In genomic region chr2:23843051-23843976, GRCh38 we compare ENCODE assay signal across 1 cellular context.
TF ChIP-seq lines count a peak whose summit lies in the region.

No MANE protein-coding gene starts in this region.

TF ChIP-seq in K562, 482 proteins besides CTCF, POLR2A, EP300 and RAD21 (continued from another document):
- TF ChIP-seq, protein P1, sequence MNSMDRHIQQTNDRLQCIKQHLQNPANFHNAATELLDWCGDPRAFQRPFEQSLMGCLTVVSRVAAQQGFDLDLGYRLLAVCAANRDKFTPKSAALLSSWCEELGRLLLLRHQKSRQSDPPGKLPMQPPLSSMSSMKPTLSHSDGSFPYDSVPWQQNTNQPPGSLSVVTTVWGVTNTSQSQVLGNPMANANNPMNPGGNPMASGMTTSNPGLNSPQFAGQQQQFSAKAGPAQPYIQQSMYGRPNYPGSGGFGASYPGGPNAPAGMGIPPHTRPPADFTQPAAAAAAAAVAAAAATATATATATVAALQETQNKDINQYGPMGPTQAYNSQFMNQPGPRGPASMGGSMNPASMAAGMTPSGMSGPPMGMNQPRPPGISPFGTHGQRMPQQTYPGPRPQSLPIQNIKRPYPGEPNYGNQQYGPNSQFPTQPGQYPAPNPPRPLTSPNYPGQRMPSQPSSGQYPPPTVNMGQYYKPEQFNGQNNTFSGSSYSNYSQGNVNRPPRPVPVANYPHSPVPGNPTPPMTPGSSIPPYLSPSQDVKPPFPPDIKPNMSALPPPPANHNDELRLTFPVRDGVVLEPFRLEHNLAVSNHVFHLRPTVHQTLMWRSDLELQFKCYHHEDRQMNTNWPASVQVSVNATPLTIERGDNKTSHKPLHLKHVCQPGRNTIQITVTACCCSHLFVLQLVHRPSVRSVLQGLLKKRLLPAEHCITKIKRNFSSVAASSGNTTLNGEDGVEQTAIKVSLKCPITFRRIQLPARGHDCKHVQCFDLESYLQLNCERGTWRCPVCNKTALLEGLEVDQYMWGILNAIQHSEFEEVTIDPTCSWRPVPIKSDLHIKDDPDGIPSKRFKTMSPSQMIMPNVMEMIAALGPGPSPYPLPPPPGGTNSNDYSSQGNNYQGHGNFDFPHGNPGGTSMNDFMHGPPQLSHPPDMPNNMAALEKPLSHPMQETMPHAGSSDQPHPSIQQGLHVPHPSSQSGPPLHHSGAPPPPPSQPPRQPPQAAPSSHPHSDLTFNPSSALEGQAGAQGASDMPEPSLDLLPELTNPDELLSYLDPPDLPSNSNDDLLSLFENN (IDR thresholded peaks at IDR 0.05; ENCODE audit: low read depth in 2 of 2, low read length in 2 of 2) = no peak
- no peak for TF ChIP-seq CTBP1 (IDR thresholded peaks at IDR 0.05; ENCODE audit: borderline replicate concordance)
- peak; percentile 69 for TF ChIP-seq ZNF316 (IDR thresholded peaks at IDR 0.05)
- no peak for TF ChIP-seq ZNF3 (CRISPR knock-in tag; IDR thresholded peaks at IDR 0.05)
- peak; percentile 67 for TF ChIP-seq C11orf30 (IDR thresholded peaks at IDR 0.05; ENCODE audit: low read depth)
- TF ChIP-seq MAFG (tag; conservative IDR thresholded peaks at IDR 0.05) = 0 out of 2 replicates have a peak, but pooled peaks have one; percentile 8
- TF ChIP-seq SNAPC5 (CRISPR knock-in tag; IDR thresholded peaks at IDR 0.05) = no peak
- TF ChIP-seq ZBTB8A (IDR thresholded peaks at IDR 0.05; ENCODE audit: partially characterized antibody) = no peak
